ENCODE assay signal across 34 cellular contexts in genomic region chr19:15105044-15105443, GRCh38. TPM values are rescaled to one million over a fixed set of nuclear protein-coding genes. Genes with fewer than 3 reads are reported as not detected.
"Had no signal": no experiment of that assay in that cellular context is flagged by ENCODE, and none has a peak within 500 bp of the region (broad histone marks: within the 10 kb centered on the region; RNA-seq: fewer than 3 reads in every experiment).

No MANE protein-coding gene starts in this region.

- H3K4me3 Mint-ChIP-seq: activated CD4-positive, alpha-beta memory T cell treated with anti-CD3 and anti-CD28 coated beads, Interleukin-2, amount 10 ng/mL, durations not matched to agents 7 days and 5 days; activated CD4-positive, alpha-beta T cell treated with anti-CD3 and anti-CD28 coated beads, Interleukin-2, amount 10 ng/mL, durations not matched to agents 7 days and 5 days; activated naive CD4-positive, alpha-beta T cell treated with anti-CD3 and anti-CD28 coated beads, Interleukin-2, amount 10 ng/mL, durations not matched to agents 7 days and 5 days; activated naive CD8-positive, alpha-beta T cell treated with anti-CD3 and anti-CD28 coated beads, Interleukin-2, amount 10 ng/mL, durations not matched to agents 7 days and 5 days; activated T-cell treated with anti-CD3 and anti-CD28 coated beads, Interleukin-2, amount 50 U/mL, for 24 hours; effector memory CD8-positive, alpha-beta T cell; T-helper 17 cell had no signal

- H3K4me3 ChIP-seq: ascending aorta, esophagus squamous epithelium, gastroesophageal sphincter had no signal

- H3K27ac ChIP-seq: ascending aorta, epithelial cell of prostate, esophagus squamous epithelium, gastroesophageal sphincter had no signal

- H3K27ac Mint-ChIP-seq: activated CD4-positive, alpha-beta memory T cell treated with anti-CD3 and anti-CD28 coated beads, Interleukin-2, amount 10 ng/mL, durations not matched to agents 7 days and 5 days; activated naive CD4-positive, alpha-beta T cell treated with anti-CD3 and anti-CD28 coated beads, Interleukin-2, amount 10 ng/mL, durations not matched to agents 7 days and 5 days; activated naive CD4-positive, alpha-beta T cell treated with anti-CD3 and anti-CD28 coated beads, Interleukin-2, amount 50 U/mL, for 72 hours; activated naive CD8-positive, alpha-beta T cell treated with anti-CD3 and anti-CD28 coated beads, Interleukin-2, amount 10 ng/mL, durations not matched to agents 7 days and 5 days; activated T-cell treated with anti-CD3 and anti-CD28 coated beads, Interleukin-2, amount 50 U/mL, for 24 hours; activated T-cell treated with anti-CD3 and anti-CD28 coated beads, Interleukin-2, amount 50 U/mL, for 72 hours; effector memory CD8-positive, alpha-beta T cell; T-helper 17 cell; T-helper 2 cell treated with Interferon-gamma antibody and Interleukin-4, amounts not matched to agents 5 μg/mL and 100 μg/mL, for 36 hours had no signal

- H3K27me3 ChIP-seq: ascending aorta, gastroesophageal sphincter had no signal

- DNase-seq: activated CD4-positive, alpha-beta memory T cell treated with anti-CD3 and anti-CD28 coated beads, Interleukin-2, amount 10 ng/mL, durations not matched to agents 7 days and 5 days; activated CD4-positive, alpha-beta T cell treated with anti-CD3 and anti-CD28 coated beads for 1 hour; activated CD4-positive, alpha-beta T cell treated with anti-CD3 and anti-CD28 coated beads for 4 hours; activated CD4-positive, alpha-beta T cell treated with anti-CD3 and anti-CD28 coated beads, Interleukin-2, amount 10 ng/mL, durations not matched to agents 7 days and 5 days; activated CD4-positive, alpha-beta T cell treated with anti-CD3 and anti-CD28 coated beads, Interleukin-2, amount 50 U/mL, for 4 hours; activated CD4-positive, CD25-positive, alpha-beta regulatory T cell; activated CD8-positive, alpha-beta memory T cell treated with anti-CD3 and anti-CD28 coated beads, Interleukin-2, amount 50 U/mL, for 48 hours; activated gamma-delta T cell; activated naive CD4-positive, alpha-beta T cell; activated naive CD4-positive, alpha-beta T cell treated with anti-CD3 and anti-CD28 coated beads, Interleukin-2, amount 10 ng/mL, durations not matched to agents 7 days and 5 days; activated naive CD8-positive, alpha-beta T cell treated with anti-CD3 and anti-CD28 coated beads, Interleukin-2, amount 10 ng/mL, durations not matched to agents 7 days and 5 days; activated T-cell treated with anti-CD3 and anti-CD28 coated beads for 4 hours; activated T-cell treated with anti-CD3 and anti-CD28 coated beads, Interleukin-2, amount 50 U/mL, for 24 hours; activated T-cell treated with anti-CD3 and anti-CD28 coated beads, Interleukin-2, amount 50 U/mL, for 72 hours; caudate nucleus; cortex of kidney; dermis blood vessel endothelial cell; effector CD4-positive, alpha-beta T cell; effector memory CD8-positive, alpha-beta T cell; esophagus squamous epithelium; foreskin melanocyte; T-helper 1 cell; T-helper 17 cell; T1000 had no signal

- H3K36me3 Mint-ChIP-seq: activated naive CD4-positive, alpha-beta T cell treated with anti-CD3 and anti-CD28 coated beads, Interleukin-2, amount 10 ng/mL, durations not matched to agents 7 days and 5 days had no signal

- ATAC-seq: activated T-cell treated with anti-CD3 and anti-CD28 coated beads, Interleukin-2, amount 50 U/mL, for 72 hours; effector memory CD8-positive, alpha-beta T cell; gastroesophageal sphincter; T-helper 17 cell had no signal

RNA-seq across cellular contexts. Expression of gene SYDE1, which starts 2.2 kb away (rescaled TPM):
- total RNA-seq: activated CD4-positive, alpha-beta memory T cell treated with anti-CD3 and anti-CD28 coated beads, Interleukin-2, amount 10 ng/mL, durations not matched to agents 7 days and 5 days had no signal

RNA-seq across cellular contexts. Expression of gene OR1I1, which starts 23.0 kb away (rescaled TPM):
- total RNA-seq: activated CD4-positive, alpha-beta memory T cell treated with anti-CD3 and anti-CD28 coated beads, Interleukin-2, amount 10 ng/mL, durations not matched to agents 7 days and 5 days; activated CD4-positive, alpha-beta T cell treated with anti-CD3 and anti-CD28 coated beads, Interleukin-2, amount 10 ng/mL, durations not matched to agents 7 days and 5 days; activated naive CD4-positive, alpha-beta T cell treated with anti-CD3 and anti-CD28 coated beads, Interleukin-2, amount 50 U/mL, for 72 hours; activated naive CD8-positive, alpha-beta T cell treated with anti-CD3 and anti-CD28 coated beads, Interleukin-2, amount 10 ng/mL, durations not matched to agents 7 days and 5 days; activated T-cell treated with anti-CD3 and anti-CD28 coated beads, Interleukin-2, amount 50 U/mL, for 72 hours; ascending aorta; chondrocyte; dermis blood vessel endothelial cell; endothelial cell of umbilical vein; esophagus squamous epithelium; fibroblast of lung; fibroblast of villous mesenchyme; gastroesophageal sphincter; glomerular endothelial cell; T-helper 17 cell had no signal

RNA-seq across cellular contexts. Expression of gene CASP14, which starts 55.8 kb away (rescaled TPM):
- total RNA-seq: activated CD4-positive, alpha-beta memory T cell treated with anti-CD3 and anti-CD28 coated beads, Interleukin-2, amount 10 ng/mL, durations not matched to agents 7 days and 5 days; activated CD4-positive, alpha-beta T cell treated with anti-CD3 and anti-CD28 coated beads, Interleukin-2, amount 10 ng/mL, durations not matched to agents 7 days and 5 days; activated naive CD4-positive, alpha-beta T cell treated with anti-CD3 and anti-CD28 coated beads, Interleukin-2, amount 50 U/mL, for 72 hours; activated naive CD8-positive, alpha-beta T cell treated with anti-CD3 and anti-CD28 coated beads, Interleukin-2, amount 10 ng/mL, durations not matched to agents 7 days and 5 days; activated T-cell treated with anti-CD3 and anti-CD28 coated beads, Interleukin-2, amount 50 U/mL, for 72 hours; ascending aorta; chondrocyte; dermis blood vessel endothelial cell; endothelial cell of umbilical vein; fibroblast of lung; fibroblast of villous mesenchyme; gastroesophageal sphincter; glomerular endothelial cell; T-helper 17 cell had no signal
